8 cellular contexts compared by ENCODE assay signal in genomic region chr15:89358755-89359439, GRCh38. TPM values are rescaled to one million over a fixed set of nuclear protein-coding genes. Genes with fewer than 3 reads are reported as not detected.
DNase-seq lines count a peak whose midpoint lies in the region; ATAC-seq and TF ChIP-seq lines count a peak whose summit lies in the region.

No MANE protein-coding gene starts in this region.

- H3K27me3 ChIP-seq in DND-41 (ENCODE audit: insufficient read depth, low read length, poor library complexity), result peaks cover 9% of the 10 kb centered on the region
- peaks cover 0 to 42% of the 10 kb centered on the region in 2 donors for H3K27me3 ChIP-seq in Peyer's patch

- H3K9me3 Mint-ChIP-seq in activated T-helper 1 cell treated with anti-CD3 and anti-CD28 coated beads, Interleukin-12 subunit alpha, Interleukin-12 subunit beta, Interleukin-2, Interleukin-4 antibody, amounts not matched to agents 30 ng/mL and 10 ng/mL and 1 ng/mL, durations not matched to agents 14 hours and 24 hours and 36 hours, result no peaks in the 10 kb centered on the region
- H3K9me3 Mint-ChIP-seq in nephron progenitor cell, result no peaks in the 10 kb centered on the region
- no peaks in the 10 kb centered on the region for H3K9me3 Mint-ChIP-seq in stimulated activated naive CD8-positive, alpha-beta T cell treated with anti-CD3 and anti-CD28 coated beads, Interleukin-15, Interleukin-2, amounts not matched to agents 100 ng/mL and 50 ng/mL, for 24 hours

- H3K27ac Mint-ChIP-seq in activated T-helper 1 cell treated with anti-CD3 and anti-CD28 coated beads, Interleukin-12 subunit alpha, Interleukin-12 subunit beta, Interleukin-2, Interleukin-4 antibody, amounts not matched to agents 30 ng/mL and 10 ng/mL and 1 ng/mL, durations not matched to agents 14 hours and 24 hours and 36 hours, result peak overlapping the region; percentile 23
- H3K27ac Mint-ChIP-seq in nephron progenitor cell, result no peak overlapping the region
- H3K27ac Mint-ChIP-seq in stimulated activated naive CD8-positive, alpha-beta T cell treated with anti-CD3 and anti-CD28 coated beads, Interleukin-15, Interleukin-2, amounts not matched to agents 100 ng/mL and 50 ng/mL, for 24 hours, result no peak overlapping the region

- ATAC-seq in DND-41 (ENCODE audit: insufficient read depth, low read depth), result peak; percentile 94
- ATAC-seq in GM21619 (IDR thresholded peaks at IDR 0.05; ENCODE audit: unreplicated experiment), result peak; percentile 87

- peaks cover 11% of the 10 kb centered on the region for H3K4me1 Mint-ChIP-seq in activated T-helper 1 cell treated with anti-CD3 and anti-CD28 coated beads, Interleukin-12 subunit alpha, Interleukin-12 subunit beta, Interleukin-2, Interleukin-4 antibody, amounts not matched to agents 30 ng/mL and 10 ng/mL and 1 ng/mL, durations not matched to agents 14 hours and 24 hours and 36 hours (ENCODE audit: low read depth)
- no peaks in the 10 kb centered on the region for H3K4me1 Mint-ChIP-seq in nephron progenitor cell
- H3K4me1 Mint-ChIP-seq in stimulated activated naive CD8-positive, alpha-beta T cell treated with anti-CD3 and anti-CD28 coated beads, Interleukin-15, Interleukin-2, amounts not matched to agents 100 ng/mL and 50 ng/mL, for 24 hours (ENCODE audit: low read depth), result peaks cover 19% of the 10 kb centered on the region

- H3K27me3 Mint-ChIP-seq in activated T-helper 1 cell treated with anti-CD3 and anti-CD28 coated beads, Interleukin-12 subunit alpha, Interleukin-12 subunit beta, Interleukin-2, Interleukin-4 antibody, amounts not matched to agents 30 ng/mL and 10 ng/mL and 1 ng/mL, durations not matched to agents 14 hours and 24 hours and 36 hours (ENCODE audit: insufficient read depth), result peaks cover 63% of the 10 kb centered on the region
- H3K27me3 Mint-ChIP-seq in nephron progenitor cell (ENCODE audit: low read depth, poor library complexity), result peaks cover 98% of the 10 kb centered on the region
- peaks cover 78% of the 10 kb centered on the region for H3K27me3 Mint-ChIP-seq in stimulated activated naive CD8-positive, alpha-beta T cell treated with anti-CD3 and anti-CD28 coated beads, Interleukin-15, Interleukin-2, amounts not matched to agents 100 ng/mL and 50 ng/mL, for 24 hours

- H3K4me3 ChIP-seq in DND-41 (ENCODE audit: low read depth in 1 of 2, low read length in 2 of 2) (0 out of 4 replicates have a peak overlapping the region, but pooled peaks of 1 of the 2 experiments have one; percentile 39), Peyer's patch (peak overlapping the region; percentile 33 to 57 (median 51))

- H3K4me1 ChIP-seq in DND-41 (ENCODE audit: insufficient read depth, low read length), result peaks cover 11% of the 10 kb centered on the region
- H3K4me1 ChIP-seq in Peyer's patch, result peaks cover 6 to 20% (median 15%) of the 10 kb centered on the region in 4 donors

- TF ChIP-seq POLR2A in Peyer's patch (IDR thresholded peaks at IDR 0.05), result no peak

- peak overlapping the region; percentile 81 for H3K4me3 Mint-ChIP-seq in activated T-helper 1 cell treated with anti-CD3 and anti-CD28 coated beads, Interleukin-12 subunit alpha, Interleukin-12 subunit beta, Interleukin-2, Interleukin-4 antibody, amounts not matched to agents 30 ng/mL and 10 ng/mL and 1 ng/mL, durations not matched to agents 14 hours and 24 hours and 36 hours
- peak overlapping the region; percentile 69 for H3K4me3 Mint-ChIP-seq in nephron progenitor cell
- H3K4me3 Mint-ChIP-seq in stimulated activated naive CD8-positive, alpha-beta T cell treated with anti-CD3 and anti-CD28 coated beads, Interleukin-15, Interleukin-2, amounts not matched to agents 100 ng/mL and 50 ng/mL, for 24 hours, result peak overlapping the region; percentile 75

- H3K9ac ChIP-seq in DND-41 (ENCODE audit: low read depth, low read length), result peak overlapping the region; percentile 5; the same call in 1 of the 2 replicates

- TF ChIP-seq CTCF in DND-41 (IDR thresholded peaks at IDR 0.05; ENCODE audit: borderline replicate concordance, extremely low read depth, low read length, poor library complexity, severe bottlenecking) (peak; percentile 90), Peyer's patch (IDR thresholded peaks at IDR 0.05) (peak in 5 of 6 experiments; percentile 94 to 99 (median 96)), nephron progenitor cell (IDR thresholded peaks at IDR 0.05) (peak; percentile 98)

- TF ChIP-seq RAD21 in Ishikawa (IDR thresholded peaks at IDR 0.05; ENCODE audit: low read depth), result peak; percentile 93

- H2AFZ ChIP-seq in DND-41 (ENCODE audit: low read depth, low read length), result peak overlapping the region; percentile 68

- H4K20me1 ChIP-seq in DND-41 (ENCODE audit: insufficient read depth, low read length), result no peaks in the 10 kb centered on the region

- H3K27ac ChIP-seq in DND-41 (ENCODE audit: low read length), result no peak overlapping the region
- no peak overlapping the region for H3K27ac ChIP-seq in Peyer's patch

- H3K9me3 ChIP-seq in DND-41 (ENCODE audit: insufficient read depth, low read length, severe bottlenecking) (no peaks in the 10 kb centered on the region), Peyer's patch (no peaks in the 10 kb centered on the region)

- DNase-seq in DND-41 (no peak), Peyer's patch (peak; percentile 50 to 88 (median 87)), fibroblast of peridontal ligament (ENCODE audit: extremely low read depth) (peak; percentile 71), nephron progenitor cell (peak; percentile 85)
- DNase-seq in activated T-helper 1 cell treated with anti-CD3 and anti-CD28 coated beads, Interleukin-12 subunit alpha, Interleukin-12 subunit beta, Interleukin-2, Interleukin-4 antibody, amounts not matched to agents 30 ng/mL and 10 ng/mL and 1 ng/mL, durations not matched to agents 14 hours and 24 hours and 36 hours (ENCODE audit: low spot score), result peak; percentile 80

- H3K36me3 ChIP-seq in DND-41 (ENCODE audit: insufficient read depth, low read length) (no peaks in the 10 kb centered on the region), Peyer's patch (no peaks in the 10 kb centered on the region)

- peak overlapping the region; percentile 64 for H3K4me2 ChIP-seq in DND-41 (ENCODE audit: insufficient read depth, low read length)

- no peaks in the 10 kb centered on the region for H3K36me3 Mint-ChIP-seq in activated T-helper 1 cell treated with anti-CD3 and anti-CD28 coated beads, Interleukin-12 subunit alpha, Interleukin-12 subunit beta, Interleukin-2, Interleukin-4 antibody, amounts not matched to agents 30 ng/mL and 10 ng/mL and 1 ng/mL, durations not matched to agents 14 hours and 24 hours and 36 hours (ENCODE audit: low read depth)
- no peaks in the 10 kb centered on the region for H3K36me3 Mint-ChIP-seq in nephron progenitor cell (ENCODE audit: low read depth)
- no peaks in the 10 kb centered on the region for H3K36me3 Mint-ChIP-seq in stimulated activated naive CD8-positive, alpha-beta T cell treated with anti-CD3 and anti-CD28 coated beads, Interleukin-15, Interleukin-2, amounts not matched to agents 100 ng/mL and 50 ng/mL, for 24 hours (ENCODE audit: low read depth)

- H3K79me2 ChIP-seq in DND-41 (ENCODE audit: insufficient read depth, low read length), result no peaks in the 10 kb centered on the region

- intact Hi-C loops in activated T-helper 1 cell treated with anti-CD3 and anti-CD28 coated beads, Interleukin-12 subunit alpha, Interleukin-12 subunit beta, Interleukin-2, Interleukin-4 antibody, amounts not matched to agents 30 ng/mL and 10 ng/mL and 1 ng/mL, durations not matched to agents 14 hours and 24 hours and 36 hours (cut with micrococcal nuclease), result loop anchor here (1.0 kb wide), 6 partner anchors 24 to 197 kb away; no protein-coding TSS in a partner anchor

- TF ChIP-seq EP300 in Ishikawa (IDR thresholded peaks at IDR 0.05; ENCODE audit: borderline replicate concordance), result no peak

TF ChIP-seq in Ishikawa, 13 proteins besides CTCF, POLR2A, EP300 and RAD21:
- TF ChIP-seq TEAD4 (IDR thresholded peaks at IDR 0.05) (no peak), NFIC (IDR thresholded peaks at IDR 0.05) (peak; percentile 12; the same call in 1 of the 2 replicates), REST (IDR thresholded peaks at IDR 0.05; ENCODE audit: low read depth) (peak; percentile 47), MAX (IDR thresholded peaks at IDR 0.05) (peak; percentile 68; the same call in 1 of the 2 replicates), YY1 (IDR thresholded peaks at IDR 0.05; ENCODE audit: low read depth) (no peak)

RNA-seq across cellular contexts. Expression of gene POLG, which starts 24.3 kb away (rescaled TPM):
- total RNA-seq in Peyer's patch, result 100 to 1,000 TPM in 3 of 4 donors, 10 to 100 TPM in 1; 63.7 to 136 (median 120) TPM
- total RNA-seq in activated T-helper 1 cell treated with anti-CD3 and anti-CD28 coated beads, Interleukin-12 subunit alpha, Interleukin-12 subunit beta, Interleukin-2, Interleukin-4 antibody, amounts not matched to agents 30 ng/mL and 10 ng/mL and 1 ng/mL, durations not matched to agents 14 hours and 24 hours and 36 hours, result 116 and 134 TPM in 2 replicates
